ENCODE assay signal across 11 cellular contexts in the genomic region with DNA sequence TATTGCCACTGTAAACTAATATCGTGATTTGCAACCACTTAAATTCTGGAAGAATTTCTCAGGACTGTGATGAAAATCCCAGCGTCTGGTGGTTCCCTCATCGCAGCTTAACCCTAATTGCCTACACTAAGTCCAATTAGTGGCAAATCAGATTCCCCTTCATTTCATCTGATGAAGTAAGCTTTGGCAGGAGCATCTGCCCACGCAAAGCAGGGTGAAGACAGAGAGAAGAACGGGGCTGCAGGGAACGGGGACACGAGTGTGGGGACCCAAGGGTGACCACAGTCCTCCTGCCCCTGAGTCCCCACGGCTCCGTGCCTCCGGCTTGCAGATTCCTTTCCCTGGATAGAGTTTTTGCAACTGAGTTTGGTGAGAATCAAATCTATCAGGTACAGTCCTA.
"Had no signal": no experiment of that assay in that cellular context is flagged by ENCODE, and none has a peak within 500 bp of the region (broad histone marks: within the 10 kb centered on the region; RNA-seq: fewer than 3 reads in every experiment).

No MANE protein-coding gene starts in this region.

- H3K27ac Mint-ChIP-seq: activated CD4-positive, alpha-beta memory T cell treated with anti-CD3 and anti-CD28 coated beads for 36 hours; activated CD4-positive, alpha-beta T cell treated with anti-CD3 and anti-CD28 coated beads for 36 hours; activated CD8-positive, alpha-beta memory T cell treated with anti-CD3 and anti-CD28 coated beads, Interleukin-2, amount 10 ng/mL, durations not matched to agents 7 days and 5 days; activated naive CD4-positive, alpha-beta T cell treated with anti-CD3 and anti-CD28 coated beads, Interleukin-2, amount 10 ng/mL, durations not matched to agents 7 days and 5 days; activated T-helper 2 cell treated with anti-CD3 and anti-CD28 coated beads, Interferon-gamma antibody, Interleukin-2, Interleukin-4, amounts not matched to agents 10 μg/mL and 5 μg/mL and 100 μg/mL, durations not matched to agents 14 hours and 24 hours and 36 hours; stimulated activated memory B cell treated with anti-CD40 and anti-IgM and Interleukin-4, amounts not matched to agents 10 μg/mL and 1 μg/mL and 100 μg/mL, for 72 hours; T-cell had no signal

- ATAC-seq: activated CD4-positive, alpha-beta T cell treated with anti-CD3 and anti-CD28 coated beads for 36 hours; activated CD8-positive, alpha-beta memory T cell treated with anti-CD3 and anti-CD28 coated beads, Interleukin-2, amount 10 ng/mL, durations not matched to agents 7 days and 5 days; stimulated activated memory B cell treated with anti-CD40 and anti-IgM and Interleukin-4, amounts not matched to agents 10 μg/mL and 1 μg/mL and 100 μg/mL, for 72 hours; T-cell had no signal

- H3K27me3 ChIP-seq: tibial nerve, uterus had no signal

- H3K4me3 Mint-ChIP-seq: activated CD4-positive, alpha-beta memory T cell treated with anti-CD3 and anti-CD28 coated beads for 36 hours; activated CD4-positive, alpha-beta T cell treated with anti-CD3 and anti-CD28 coated beads for 36 hours; activated CD8-positive, alpha-beta memory T cell treated with anti-CD3 and anti-CD28 coated beads, Interleukin-2, amount 10 ng/mL, durations not matched to agents 7 days and 5 days; activated naive CD4-positive, alpha-beta T cell treated with anti-CD3 and anti-CD28 coated beads, Interleukin-2, amount 10 ng/mL, durations not matched to agents 7 days and 5 days; stimulated activated memory B cell treated with anti-CD40 and anti-IgM and Interleukin-4, amounts not matched to agents 10 μg/mL and 1 μg/mL and 100 μg/mL, for 72 hours; T-cell had no signal

- H3K36me3 Mint-ChIP-seq: activated CD4-positive, alpha-beta memory T cell treated with anti-CD3 and anti-CD28 coated beads for 36 hours; activated CD8-positive, alpha-beta memory T cell treated with anti-CD3 and anti-CD28 coated beads, Interleukin-2, amount 10 ng/mL, durations not matched to agents 7 days and 5 days; activated naive CD4-positive, alpha-beta T cell treated with anti-CD3 and anti-CD28 coated beads, Interleukin-2, amount 10 ng/mL, durations not matched to agents 7 days and 5 days; stimulated activated memory B cell treated with anti-CD40 and anti-IgM and Interleukin-4, amounts not matched to agents 10 μg/mL and 1 μg/mL and 100 μg/mL, for 72 hours; T-cell had no signal

- DNase-seq: activated CD4-positive, alpha-beta memory T cell treated with anti-CD3 and anti-CD28 coated beads for 36 hours; activated CD4-positive, alpha-beta T cell treated with anti-CD3 and anti-CD28 coated beads for 36 hours; activated CD8-positive, alpha-beta memory T cell treated with anti-CD3 and anti-CD28 coated beads, Interleukin-2, amount 10 ng/mL, durations not matched to agents 7 days and 5 days; activated naive CD4-positive, alpha-beta T cell treated with anti-CD3 and anti-CD28 coated beads, Interleukin-2, amount 10 ng/mL, durations not matched to agents 7 days and 5 days; activated T-cell treated with anti-CD3 and anti-CD28 coated beads, Interleukin-2, amount 50 U/mL, for 1 hour; hippocampal formation; T-cell had no signal

- H3K36me3 ChIP-seq: tibial nerve, uterus had no signal

- H3K4me3 ChIP-seq: tibial nerve, uterus had no signal

- H3K9me3 Mint-ChIP-seq: activated CD4-positive, alpha-beta memory T cell treated with anti-CD3 and anti-CD28 coated beads for 36 hours; activated T-helper 2 cell treated with anti-CD3 and anti-CD28 coated beads, Interferon-gamma antibody, Interleukin-2, Interleukin-4, amounts not matched to agents 10 μg/mL and 5 μg/mL and 100 μg/mL, durations not matched to agents 14 hours and 24 hours and 36 hours; stimulated activated memory B cell treated with anti-CD40 and anti-IgM and Interleukin-4, amounts not matched to agents 10 μg/mL and 1 μg/mL and 100 μg/mL, for 72 hours; T-cell had no signal

- H3K27ac ChIP-seq: uterus had no signal

- H3K27me3 Mint-ChIP-seq: stimulated activated memory B cell treated with anti-CD40 and anti-IgM and Interleukin-4, amounts not matched to agents 10 μg/mL and 1 μg/mL and 100 μg/mL, for 72 hours had no signal

- H3K9me3 ChIP-seq: tibial nerve, uterus had no signal
